In genomic region chr9:91458905-91459304, GRCh38 we compare ENCODE assay signal across 26 cellular contexts.
"Had no signal": no experiment of that assay in that cellular context is flagged by ENCODE, and none has a peak within 500 bp of the region (broad histone marks: within the 10 kb centered on the region; RNA-seq: fewer than 3 reads in every experiment).

No MANE protein-coding gene starts in this region.

- H3K4me1 Mint-ChIP-seq: activated naive CD4-positive, alpha-beta T cell treated with anti-CD3 and anti-CD28 coated beads, Interleukin-2, amount 10 ng/mL, durations not matched to agents 7 days and 5 days; activated naive CD8-positive, alpha-beta T cell treated with anti-CD3 and anti-CD28 coated beads, Interleukin-2, amount 50 U/mL, for 24 hours; brain had no signal

- H3K27ac Mint-ChIP-seq: activated B cell treated with CpG ODN at 0.5 μM for 24 hours; activated CD4-positive, alpha-beta memory T cell treated with anti-CD3 and anti-CD28 coated beads for 36 hours; activated naive CD4-positive, alpha-beta T cell treated with anti-CD3 and anti-CD28 coated beads, Interleukin-2, amount 10 ng/mL, durations not matched to agents 7 days and 5 days; activated naive CD8-positive, alpha-beta T cell; activated naive CD8-positive, alpha-beta T cell treated with anti-CD3 and anti-CD28 coated beads, Interleukin-2, amount 50 U/mL, for 24 hours; brain had no signal

- H3K4me3 Mint-ChIP-seq: activated B cell treated with CpG ODN at 0.5 μM for 24 hours; activated CD4-positive, alpha-beta memory T cell treated with anti-CD3 and anti-CD28 coated beads for 36 hours; activated naive CD4-positive, alpha-beta T cell treated with anti-CD3 and anti-CD28 coated beads, Interleukin-2, amount 10 ng/mL, durations not matched to agents 7 days and 5 days; activated naive CD8-positive, alpha-beta T cell; activated naive CD8-positive, alpha-beta T cell treated with anti-CD3 and anti-CD28 coated beads, Interleukin-2, amount 50 U/mL, for 24 hours; brain had no signal

- DNase-seq: activated B cell treated with CpG ODN at 0.5 μM for 24 hours; activated CD4-positive, alpha-beta memory T cell treated with anti-CD3 and anti-CD28 coated beads for 36 hours; activated CD4-positive, alpha-beta T cell treated with anti-CD3 and anti-CD28 coated beads for 4 hours; activated CD4-positive, alpha-beta T cell treated with anti-CD3 and anti-CD28 coated beads, Interleukin-2, amount 50 U/mL, for 1 hour; activated CD4-positive, CD25-positive, alpha-beta regulatory T cell treated with anti-CD3 and anti-CD28 coated beads, Interleukin-2, amount 50 U/mL, for 72 hours; activated CD8-positive, alpha-beta memory T cell treated with anti-CD3 and anti-CD28 coated beads, Interleukin-2, amount 50 U/mL, for 4 hours; activated effector memory CD4-positive, alpha-beta T cell treated with Interleukin-2 at 50 U/mL for 16 hours; activated naive CD4-positive, alpha-beta T cell treated with anti-CD3 and anti-CD28 coated beads, Interleukin-2, amount 10 ng/mL, durations not matched to agents 7 days and 5 days; activated naive CD8-positive, alpha-beta T cell treated with anti-CD3 and anti-CD28 coated beads, Interleukin-2, amount 50 U/mL, for 24 hours; activated T-cell treated with anti-CD3 and anti-CD28 coated beads, Interleukin-2, amount 50 U/mL, for 48 hours; anterior cingulate cortex; MM.1S; MV-4-11; NCI-H1092; NCI-H1436 treated with DMSO at 0.1 percent for 48 hours; NCI-H1694 treated with DMSO at 0.1 percent for 48 hours; NCI-H2029; NCI-H345; NCI-H524 treated with DMSO at 0.1 percent for 48 hours; Right ventricle myocardium superior; SW 1271; T-helper 1 cell; T-helper 2 cell; T-helper 9 cell had no signal

- H3K36me3 Mint-ChIP-seq: activated CD4-positive, alpha-beta memory T cell treated with anti-CD3 and anti-CD28 coated beads for 36 hours; activated naive CD4-positive, alpha-beta T cell treated with anti-CD3 and anti-CD28 coated beads, Interleukin-2, amount 10 ng/mL, durations not matched to agents 7 days and 5 days; activated naive CD8-positive, alpha-beta T cell; brain had no signal

- ATAC-seq: activated naive CD8-positive, alpha-beta T cell treated with anti-CD3 and anti-CD28 coated beads, Interleukin-2, amount 50 U/mL, for 24 hours had no signal

- H3K9me3 Mint-ChIP-seq: activated B cell treated with CpG ODN at 0.5 μM for 24 hours; activated CD4-positive, alpha-beta memory T cell treated with anti-CD3 and anti-CD28 coated beads for 36 hours; activated naive CD4-positive, alpha-beta T cell treated with anti-CD3 and anti-CD28 coated beads, Interleukin-2, amount 10 ng/mL, durations not matched to agents 7 days and 5 days; activated naive CD8-positive, alpha-beta T cell treated with anti-CD3 and anti-CD28 coated beads, Interleukin-2, amount 50 U/mL, for 24 hours had no signal
